Comparison of ENCODE assay signal across 11 cellular contexts in genomic region chr7:26363465-26363864, GRCh38.
DNase-seq lines count a peak whose midpoint lies in the region; ATAC-seq and TF ChIP-seq lines count a peak whose summit lies in the region.
"Had no signal": no experiment of that assay in that cellular context is flagged by ENCODE, and none has a peak within 500 bp of the region (broad histone marks: within the 10 kb centered on the region; RNA-seq: fewer than 3 reads in every experiment).

No MANE protein-coding gene starts in this region.

- H3K4me1 ChIP-seq in PC-3 (ENCODE audit: insufficient read depth, low read length) (peaks cover 9% of the 10 kb centered on the region), prostate gland (replicated peaks) (peaks cover 8% of the 10 kb centered on the region)
- H3K4me1 ChIP-seq: HAP-1 had no signal

- H3K9me2 ChIP-seq in PC-3 (replicated peaks; ENCODE audit: low read length) = no peaks in the 10 kb centered on the region

- DNase-seq in DMS53 treated with DMSO at 0.1 percent for 48 hours (lab: John Stamatoyannopoulos, UW; ENCODE audit: unreplicated experiment) (peak; percentile 70), PC-3 (no peak), prostate gland (ENCODE audit: low spot score) (no peak), LoVo (ENCODE audit: low spot score) (no peak)
- DNase-seq: CD8-positive, alpha-beta T cell; COR-L47; GDM1 had no signal

- no peaks in the 10 kb centered on the region for H3F3A ChIP-seq in PC-3 (ENCODE audit: low read length, unreplicated experiment)

- BruUV-seq in PC-3 (replicated peaks; lab: Mats Ljungman, UMichigan) = no TSS peak

- TF ChIP-seq CTCF in 22Rv1 (IDR thresholded peaks at IDR 0.05) (0 out of 2 replicates have a peak, but pooled peaks have one; percentile 9), PC-3 (conservative IDR thresholded peaks at IDR 0.05; ENCODE audit: low read depth, low read length) (no peak), prostate gland (IDR thresholded peaks at IDR 0.05) (no peak)

- no peak overlapping the region for H3K9ac ChIP-seq in PC-3 (ENCODE audit: low read length)

- no peak overlapping the region for H2AFZ ChIP-seq in PC-3 (ENCODE audit: low read length)

- no peaks in the 10 kb centered on the region for H3K79me2 ChIP-seq in PC-3 (ENCODE audit: low read length)

- intact Hi-C loops in PC-3 (cut with micrococcal nuclease) (no loop called here), prostate gland (cut with DNase I) (loop anchor here (5.0 kb wide), 1 partner anchor 271 kb away; no protein-coding TSS in a partner anchor)

- H3K36me3 ChIP-seq in PC-3 (ENCODE audit: low read depth, low read length) (no peaks in the 10 kb centered on the region), prostate gland (no peaks in the 10 kb centered on the region)
- H3K36me3 ChIP-seq: HAP-1 had no signal

- whole genome bisulfite sequencing in prostate gland = 60% methylated on average over 7 of the region's 7 CpGs

- H4K20me1 ChIP-seq in PC-3 (ENCODE audit: low read length) = no peaks in the 10 kb centered on the region

- no peak for TF ChIP-seq POLR2A in prostate gland (IDR thresholded peaks at IDR 0.05)

- CTCF ChIA-PET in PC-3 (lab: Charles Lee) = interaction anchor here (0.6 to 0.7 kb wide), 2 partner anchors 86 to 155 kb away, joined by 3 to 5 read pairs; no protein-coding TSS in a partner anchor

- peak; percentile 53; the same call in 1 of the 2 replicates for ATAC-seq in PC-3
- ATAC-seq in HG03139 (IDR thresholded peaks at IDR 0.05; ENCODE audit: unreplicated experiment) = no peak
- no peak for ATAC-seq in GM19467 (IDR thresholded peaks at IDR 0.05; ENCODE audit: unreplicated experiment)
- ATAC-seq: CD8-positive, alpha-beta T cell had no signal

- H3K27me3 ChIP-seq in PC-3 (ENCODE audit: low read length) (no peaks in the 10 kb centered on the region), prostate gland (replicated peaks; ENCODE audit: insufficient read depth) (no peaks in the 10 kb centered on the region)

- H3K4me2 ChIP-seq in PC-3 (ENCODE audit: low read length) = no peak overlapping the region

- POLR2A ChIA-PET in PC-3 (lab: Charles Lee; ENCODE audit: unreplicated experiment) = interaction anchor here (0.6 kb wide), 1 partner anchor 16 kb away, joined by 3 read pairs; no protein-coding TSS in a partner anchor

- H3K27ac ChIP-seq in 22Rv1 = peak overlapping the region; percentile 79
- H3K27ac ChIP-seq in PC-3 (ENCODE audit: low read length) = no peak overlapping the region
- H3K27ac ChIP-seq in prostate gland = peak overlapping the region; percentile 43 to 59

- H3K9me3 ChIP-seq in PC-3 (ENCODE audit: low read length) (no peaks in the 10 kb centered on the region), prostate gland (no peaks in the 10 kb centered on the region)
- H3K9me3 ChIP-seq: HAP-1 had no signal

- H3K4me3 ChIP-seq in PC-3 (ENCODE audit: low read length) (no peak overlapping the region), prostate gland (no peak overlapping the region)
- H3K4me3 ChIP-seq: HAP-1 had no signal
